8 cellular contexts compared by ENCODE assay signal in the genomic region with DNA sequence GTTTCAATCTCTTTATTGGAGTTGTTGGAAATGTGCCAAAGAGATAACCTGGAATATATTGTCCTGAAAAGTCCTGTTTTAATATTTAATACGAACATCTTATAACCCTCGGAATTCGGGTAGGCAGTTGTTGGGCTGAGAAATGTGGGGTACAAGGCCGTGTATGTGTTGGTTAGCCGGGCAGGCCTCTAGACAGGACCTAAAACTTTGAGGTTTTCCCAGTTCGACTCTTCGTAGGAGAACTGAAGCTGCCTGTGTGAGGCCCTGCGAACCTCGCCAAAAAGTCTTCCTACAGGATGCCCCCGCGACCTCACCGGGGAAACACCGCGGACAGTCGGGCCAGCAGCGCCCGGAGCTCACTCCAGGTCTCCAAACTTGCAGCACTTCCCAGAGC. TPM values are rescaled to one million over a fixed set of nuclear protein-coding genes. Genes with fewer than 3 reads are reported as not detected.
A peak's percentile ranks its signal among the peaks of the same experiment; 100 is the strongest.
DNase-seq lines count a peak whose midpoint lies in the region; ATAC-seq, FAIRE-seq and TF ChIP-seq lines count a peak whose summit lies in the region.

No MANE protein-coding gene starts in this region.

- peak overlapping the region; percentile 76 to 87 (median 84) for H3K4me3 Mint-ChIP-seq in CD4-positive, alpha-beta memory T cell

- H3K36me3 Mint-ChIP-seq in CD4-positive, alpha-beta memory T cell = no peaks in the 10 kb centered on the region

- no peak for FAIRE-seq in GM12892 (lab: Jason Lieb, UNC)

- POLR2A ChIA-PET in CD4-positive, alpha-beta memory T cell (lab: Charles Lee; ENCODE audit: partially characterized antibody) = interaction anchor here (1.0 kb wide), 1 partner anchor 20 kb away, joined by 3 read pairs; no protein-coding TSS in a partner anchor

- peaks cover 24 to 59% (median 34%) of the 10 kb centered on the region in 4 donors for H3K4me1 Mint-ChIP-seq in CD4-positive, alpha-beta memory T cell

- peak overlapping the region in 1 of 7 donors; percentile 56 for H3K27ac Mint-ChIP-seq in CD4-positive, alpha-beta memory T cell

- peak; percentile 2 for ATAC-seq in HG02938 (IDR thresholded peaks at IDR 0.05; ENCODE audit: unreplicated experiment)

- H3K4me3 ChIP-seq in CD4-positive, alpha-beta memory T cell (ENCODE audit: low read length in 2 of 2) = peak overlapping the region in 1 of 2 donors; percentile 67
- H3K4me3 ChIP-seq in ascending aorta = peak overlapping the region; percentile 68 to 89

- peaks cover 10% of the 10 kb centered on the region for H3K27me3 ChIP-seq in CD4-positive, alpha-beta memory T cell (ENCODE audit: insufficient read depth, low read length)
- no peaks in the 10 kb centered on the region for H3K27me3 ChIP-seq in ascending aorta

- CTCF ChIA-PET in CD4-positive, alpha-beta memory T cell (lab: Charles Lee; ENCODE audit: partially characterized antibody) = interaction anchor here (2.5 kb wide), 1 partner anchor 138 kb away, joined by 7 read pairs; the partner anchor contains the start of gene FXN

- H3K36me3 ChIP-seq in CD4-positive, alpha-beta memory T cell (ENCODE audit: insufficient read depth, low read length) = no peaks in the 10 kb centered on the region
- H3K36me3 ChIP-seq in ascending aorta = no peaks in the 10 kb centered on the region

- no peak overlapping the region for H3K27ac ChIP-seq in CD4-positive, alpha-beta memory T cell (ENCODE audit: low read depth, low read length)
- H3K27ac ChIP-seq in ascending aorta = peak overlapping the region; percentile 77 to 87

- no peaks in the 10 kb centered on the region for H3K9me3 Mint-ChIP-seq in CD4-positive, alpha-beta memory T cell

- DNase-seq in CD4-positive, alpha-beta memory T cell = no peak
- DNase-seq in ascending aorta (ENCODE audit: low spot score in 2 of 2) (peak in 1 of 2 donors; percentile 23), lung microvascular endothelial cell (ENCODE audit: low read depth in 2 of 2) (peak; percentile 84 to 88), NCI-H1436 treated with DMSO at 0.1 percent for 48 hours (lab: John Stamatoyannopoulos, UW) (no peak), kidney tubule cell (ENCODE audit: low spot score) (no peak), NCI-H1048 (lab: John Stamatoyannopoulos, UW) (no peak), GM12892 (ENCODE audit: insufficient read length) (no peak)

- intact Hi-C loops in CD4-positive, alpha-beta memory T cell (cut with micrococcal nuclease) = loop anchor here (5.0 kb wide), 1 partner anchor 51 kb away; no protein-coding TSS in a partner anchor
- intact Hi-C loops in ascending aorta (cut with DNase I) = loop anchor here (2.0 kb wide), 1 partner anchor 43 kb away; no protein-coding TSS in a partner anchor

- no peak for TF ChIP-seq POLR2A in GM12892 (IDR thresholded peaks at IDR 0.05; ENCODE audit: low read depth, low read length)

- TF ChIP-seq CTCF in ascending aorta (IDR thresholded peaks at IDR 0.05) = no peak

- peaks cover 4 to 18% of the 10 kb centered on the region in 2 donors for H3K27me3 Mint-ChIP-seq in CD4-positive, alpha-beta memory T cell

- no peaks in the 10 kb centered on the region for H3K9me3 ChIP-seq in CD4-positive, alpha-beta memory T cell (ENCODE audit: control insufficient read depth in 1 of 2, low read length in 2 of 2)
- H3K9me3 ChIP-seq in ascending aorta = no peaks in the 10 kb centered on the region

- peaks cover 41% of the 10 kb centered on the region for H3K4me1 ChIP-seq in CD4-positive, alpha-beta memory T cell (ENCODE audit: insufficient read depth, low read length)
- peaks cover 5 to 16% of the 10 kb centered on the region in 2 donors for H3K4me1 ChIP-seq in ascending aorta

RNA-seq across cellular contexts. Expression of gene TJP2, which starts 0.6 kb away (rescaled TPM):
- total RNA-seq in CD4-positive, alpha-beta memory T cell = 10 to 100 TPM in 1 of 2 experiments, 1 to 10 TPM in 1; 9.9 to 10.3 TPM
- polyA plus RNA-seq in CD4-positive, alpha-beta memory T cell = 1 to 10 TPM; 2.4 to 7.7 TPM
- total RNA-seq in ascending aorta = 154 TPM
- 46.0 and 48.4 TPM in 2 replicates for total RNA-seq in lung microvascular endothelial cell
- 33.6 TPM for polyA plus RNA-seq in GM12892 (2012; ENCODE audit: missing spikeins)

Comparison
In these comparisons a context has a peak if more than half of its experiments do, and no peak if none do; other contexts are left out.
1. DNase-seq: peak in lung microvascular endothelial cell (2 of 2); none in CD4-positive, alpha-beta memory T cell (0 of 5), NCI-H1436 treated with DMSO at 0.1 percent for 48 hours (single experiment), kidney tubule cell (single experiment), NCI-H1048 (single experiment) and GM12892 (single experiment).